In the genomic region with DNA sequence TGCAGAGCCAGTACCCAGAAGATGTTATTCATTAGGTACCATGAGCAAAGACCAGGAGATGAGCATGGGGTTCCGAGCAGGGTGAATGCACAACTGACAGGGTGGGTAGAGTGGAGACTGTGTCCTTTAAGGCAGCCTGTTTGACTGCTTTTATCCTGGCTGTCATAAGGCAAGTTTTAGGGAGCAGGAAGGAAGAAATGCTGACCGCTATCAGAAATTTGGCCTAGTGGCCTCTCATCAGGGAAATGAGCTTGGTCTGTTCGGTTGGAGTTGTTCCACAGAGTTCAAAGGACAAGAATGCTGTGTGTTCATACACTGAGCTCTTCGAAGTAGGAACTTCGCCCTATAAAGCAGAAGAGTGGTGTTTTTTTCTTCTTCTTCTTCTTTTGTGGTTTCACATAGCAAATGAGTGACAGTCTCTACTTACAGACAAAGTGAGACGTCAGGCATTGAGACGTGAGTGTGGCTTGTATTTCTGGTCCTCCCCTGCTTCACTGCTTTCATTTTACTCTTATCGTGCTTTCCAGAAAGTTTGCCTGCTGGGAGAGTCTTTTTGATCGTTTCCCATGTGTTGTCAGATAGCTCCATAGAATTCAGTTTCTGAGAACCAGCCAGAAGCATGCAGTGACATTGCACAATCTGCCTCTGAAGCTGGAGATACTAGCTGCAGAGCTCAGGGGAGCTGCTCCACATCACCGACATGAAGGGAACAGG, we compare ENCODE assay signal across 8 cellular contexts. TPM values are rescaled to one million over a fixed set of nuclear protein-coding genes. Genes with fewer than 3 reads are reported as not detected.
A peak's percentile ranks its signal among the peaks of the same experiment; 100 is the strongest.
DNase-seq lines count a peak whose midpoint lies in the region; ATAC-seq lines count a peak whose summit lies in the region.

A gene with protein sequence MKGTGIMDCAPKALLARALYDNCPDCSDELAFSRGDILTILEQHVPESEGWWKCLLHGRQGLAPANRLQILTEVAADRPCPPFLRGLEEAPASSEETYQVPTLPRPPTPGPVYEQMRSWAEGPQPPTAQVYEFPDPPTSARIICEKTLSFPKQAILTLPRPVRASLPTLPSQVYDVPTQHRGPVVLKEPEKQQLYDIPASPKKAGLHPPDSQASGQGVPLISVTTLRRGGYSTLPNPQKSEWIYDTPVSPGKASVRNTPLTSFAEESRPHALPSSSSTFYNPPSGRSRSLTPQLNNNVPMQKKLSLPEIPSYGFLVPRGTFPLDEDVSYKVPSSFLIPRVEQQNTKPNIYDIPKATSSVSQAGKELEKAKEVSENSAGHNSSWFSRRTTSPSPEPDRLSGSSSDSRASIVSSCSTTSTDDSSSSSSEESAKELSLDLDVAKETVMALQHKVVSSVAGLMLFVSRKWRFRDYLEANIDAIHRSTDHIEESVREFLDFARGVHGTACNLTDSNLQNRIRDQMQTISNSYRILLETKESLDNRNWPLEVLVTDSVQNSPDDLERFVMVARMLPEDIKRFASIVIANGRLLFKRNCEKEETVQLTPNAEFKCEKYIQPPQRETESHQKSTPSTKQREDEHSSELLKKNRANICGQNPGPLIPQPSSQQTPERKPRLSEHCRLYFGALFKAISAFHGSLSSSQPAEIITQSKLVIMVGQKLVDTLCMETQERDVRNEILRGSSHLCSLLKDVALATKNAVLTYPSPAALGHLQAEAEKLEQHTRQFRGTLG (plus strand): TSS at position 502 of the 714 bp plus-strand sequence. CDS start 199 bp downstream, at position 701.

- H2AFZ ChIP-seq in trophoblast cell (ENCODE audit: insufficient read depth, low read length, poor library complexity): no peak within 1 kb of the TSS

- H3K9me3 ChIP-seq in KOPT-K1 (ENCODE audit: insufficient read depth, low read length, poor library complexity, severe bottlenecking) (no peaks in the 10 kb centered on the region), trophoblast cell (ENCODE audit: insufficient read depth, low read depth, low read length) (no peaks in the 10 kb centered on the region)

- no peaks in the 10 kb centered on the region for H3K79me1 ChIP-seq in trophoblast cell (ENCODE audit: low read length)

- H3K4me2 ChIP-seq in trophoblast cell (ENCODE audit: low read length): no peak within 1 kb of the TSS

- H4K91ac ChIP-seq in trophoblast cell (ENCODE audit: low read depth, low read length): no peak within 1 kb of the TSS

- ATAC-seq in HG02571 (IDR thresholded peaks at IDR 0.05; ENCODE audit: unreplicated experiment): no peak
- no peak for ATAC-seq in HG02885 (IDR thresholded peaks at IDR 0.05; ENCODE audit: poor library complexity, unreplicated experiment)

- no peak within 1 kb of the TSS for H2BK5ac ChIP-seq in trophoblast cell (ENCODE audit: low read depth, low read length, poor library complexity)

- H3K27me3 ChIP-seq in trophoblast cell (ENCODE audit: insufficient read depth, low read length): no peaks in the 10 kb centered on the region

- no peaks in the 10 kb centered on the region for H3K4me1 ChIP-seq in trophoblast cell (ENCODE audit: control insufficient read depth in 1 of 2, insufficient read depth in 2 of 2, low read length in 2 of 2)

- H2AK5ac ChIP-seq in trophoblast cell (ENCODE audit: low read length): no peak within 1 kb of the TSS

- H4K8ac ChIP-seq in trophoblast cell (ENCODE audit: low read depth, low read length): no peak within 1 kb of the TSS

- no peak within 1 kb of the TSS for H3K9ac ChIP-seq in trophoblast cell (ENCODE audit: low read length)

- H3K36me3 ChIP-seq in KOPT-K1 (ENCODE audit: insufficient read depth, low read length): peaks cover 40% of the 10 kb centered on the region
- peaks cover 8 to 11% of the 10 kb centered on the region in 2 experiments for H3K36me3 ChIP-seq in trophoblast cell (ENCODE audit: control insufficient read depth in 1 of 2, insufficient read depth in 2 of 2, low read length in 2 of 2)

- H3K4me3 ChIP-seq in trophoblast cell (ENCODE audit: low read depth, low read length): no peak within 1 kb of the TSS

- no peak within 1 kb of the TSS for H2BK12ac ChIP-seq in trophoblast cell (ENCODE audit: low read length)

- H3K23ac ChIP-seq in trophoblast cell (ENCODE audit: low read length): no peak within 1 kb of the TSS

- H3K27ac ChIP-seq in KOPT-K1 (ENCODE audit: low read depth, low read length, poor library complexity, severe bottlenecking): peak within 1 kb of the TSS; percentile 62
- no peak within 1 kb of the TSS for H3K27ac ChIP-seq in trophoblast cell (ENCODE audit: low read depth, low read length)

- no peak within 1 kb of the TSS for H3K14ac ChIP-seq in trophoblast cell (ENCODE audit: low read length)

- H3K18ac ChIP-seq in trophoblast cell (ENCODE audit: low read length): no peak within 1 kb of the TSS

- WGBS in trophoblast cell (ENCODE audit: extremely low coverage, insufficient coverage, insufficient read length): no CpG with 5 or more reads among the region's 10 CpGs

- no peak within 1 kb of the TSS for H4K12ac ChIP-seq in trophoblast cell (ENCODE audit: low read depth, low read length)

- no peak within 1 kb of the TSS for H3K4ac ChIP-seq in trophoblast cell (ENCODE audit: low read depth, low read length)

- no peak within 1 kb of the TSS for H2BK120ac ChIP-seq in trophoblast cell (ENCODE audit: insufficient read depth, low read length, poor library complexity)

- H3K79me2 ChIP-seq in trophoblast cell (ENCODE audit: control insufficient read depth, insufficient read depth, low read length, poor library complexity): no peaks in the 10 kb centered on the region

- DNase-seq in activated gamma-delta T cell treated with Interleukin-2 at 50 U/mL for 16 hours (peak; percentile 15), activated gamma-delta T cell (lab: John Stamatoyannopoulos, UW) (no peak), astrocyte of the hippocampus (ENCODE audit: low read depth, low spot score) (peak; percentile 47), lung microvascular endothelial cell (ENCODE audit: low read depth in 2 of 2) (peak; percentile 38 to 59), trophoblast cell (no peak)

RNA-seq across cellular contexts. Expression of the gene that starts here (rescaled TPM):
- total RNA-seq in lung microvascular endothelial cell: under 0.01 and 1.2 TPM in 2 replicates
- 0.22 and 0.29 TPM in 2 replicates for polyA plus RNA-seq in trophoblast cell (2013)

Comparison
In these comparisons a context has a peak if more than half of its experiments do, and no peak if none do; other contexts are left out.
1. DNase-seq: peak in activated gamma-delta T cell treated with Interleukin-2 at 50 U/mL for 16 hours (single experiment), astrocyte of the hippocampus (single experiment) and lung microvascular endothelial cell (2 of 2); none in activated gamma-delta T cell (single experiment) and trophoblast cell (0 of 2).